ENCODE assay signal across 2 cellular contexts in the genomic region with DNA sequence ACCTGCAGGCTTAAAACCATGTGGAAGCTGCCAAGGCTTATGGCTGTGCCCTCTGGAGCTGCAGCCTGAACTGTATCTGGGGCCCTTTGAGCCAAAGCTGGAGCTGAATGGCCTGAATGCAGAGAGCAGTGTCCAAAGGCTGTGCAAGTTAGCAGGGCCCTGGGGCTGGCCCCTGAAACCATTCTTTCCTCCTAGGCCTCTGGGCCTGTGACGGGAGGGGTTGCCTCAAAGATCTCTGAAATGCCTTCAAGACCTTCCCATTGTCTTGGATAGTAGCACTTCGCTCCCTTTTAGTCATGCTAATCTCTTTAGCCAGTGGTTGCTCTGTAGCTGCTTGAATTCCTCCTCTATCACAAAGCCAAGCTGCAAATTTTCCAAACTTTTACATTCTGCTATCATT.
TF ChIP-seq lines count a peak whose summit lies in the region.

No MANE protein-coding gene starts in this region.

TF ChIP-seq in A549, 52 proteins besides CTCF, POLR2A, EP300 and RAD21:
- TF ChIP-seq, protein P1, sequence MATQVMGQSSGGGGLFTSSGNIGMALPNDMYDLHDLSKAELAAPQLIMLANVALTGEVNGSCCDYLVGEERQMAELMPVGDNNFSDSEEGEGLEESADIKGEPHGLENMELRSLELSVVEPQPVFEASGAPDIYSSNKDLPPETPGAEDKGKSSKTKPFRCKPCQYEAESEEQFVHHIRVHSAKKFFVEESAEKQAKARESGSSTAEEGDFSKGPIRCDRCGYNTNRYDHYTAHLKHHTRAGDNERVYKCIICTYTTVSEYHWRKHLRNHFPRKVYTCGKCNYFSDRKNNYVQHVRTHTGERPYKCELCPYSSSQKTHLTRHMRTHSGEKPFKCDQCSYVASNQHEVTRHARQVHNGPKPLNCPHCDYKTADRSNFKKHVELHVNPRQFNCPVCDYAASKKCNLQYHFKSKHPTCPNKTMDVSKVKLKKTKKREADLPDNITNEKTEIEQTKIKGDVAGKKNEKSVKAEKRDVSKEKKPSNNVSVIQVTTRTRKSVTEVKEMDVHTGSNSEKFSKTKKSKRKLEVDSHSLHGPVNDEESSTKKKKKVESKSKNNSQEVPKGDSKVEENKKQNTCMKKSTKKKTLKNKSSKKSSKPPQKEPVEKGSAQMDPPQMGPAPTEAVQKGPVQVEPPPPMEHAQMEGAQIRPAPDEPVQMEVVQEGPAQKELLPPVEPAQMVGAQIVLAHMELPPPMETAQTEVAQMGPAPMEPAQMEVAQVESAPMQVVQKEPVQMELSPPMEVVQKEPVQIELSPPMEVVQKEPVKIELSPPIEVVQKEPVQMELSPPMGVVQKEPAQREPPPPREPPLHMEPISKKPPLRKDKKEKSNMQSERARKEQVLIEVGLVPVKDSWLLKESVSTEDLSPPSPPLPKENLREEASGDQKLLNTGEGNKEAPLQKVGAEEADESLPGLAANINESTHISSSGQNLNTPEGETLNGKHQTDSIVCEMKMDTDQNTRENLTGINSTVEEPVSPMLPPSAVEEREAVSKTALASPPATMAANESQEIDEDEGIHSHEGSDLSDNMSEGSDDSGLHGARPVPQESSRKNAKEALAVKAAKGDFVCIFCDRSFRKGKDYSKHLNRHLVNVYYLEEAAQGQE (IDR thresholded peaks at IDR 0.05), result no peak
- TF ChIP-seq HEYL (CRISPR knock-in tag; IDR thresholded peaks at IDR 0.05) (no peak), SMC3 (IDR thresholded peaks at IDR 0.05) (no peak), TFCP2L1 (CRISPR knock-in tag; IDR thresholded peaks at IDR 0.05) (no peak), MAFK (IDR thresholded peaks at IDR 0.05; ENCODE audit: partially characterized antibody) (no peak), ZFP36 (IDR thresholded peaks at IDR 0.05; ENCODE audit: borderline replicate concordance, partially characterized antibody) (peak; percentile 59), CHD4 (IDR thresholded peaks at IDR 0.05; ENCODE audit: borderline replicate concordance) (no peak)
TF ChIP-seq in A549: peak in this region for 1.

TF ChIP-seq in GM23338, 12 proteins besides CTCF, POLR2A, EP300 and RAD21:
- TF ChIP-seq POLR2AphosphoS5 (IDR thresholded peaks at IDR 0.05; ENCODE audit: low read depth) (no peak), STAT1 (IDR thresholded peaks at IDR 0.05; ENCODE audit: unreplicated experiment) (no peak), EZH2 (IDR thresholded peaks at IDR 0.05; ENCODE audit: low read depth, unreplicated experiment) (no peak), NANOG (IDR thresholded peaks at IDR 0.05; ENCODE audit: borderline replicate concordance) (no peak), JUNB (IDR thresholded peaks at IDR 0.05; ENCODE audit: unreplicated experiment) (no peak), EZH2phosphoT487 (IDR thresholded peaks at IDR 0.05; ENCODE audit: unreplicated experiment) (no peak), ZNF114 (CRISPR knock-in tag; IDR thresholded peaks at IDR 0.05) (no peak), ZNF331 (CRISPR knock-in tag; IDR thresholded peaks at IDR 0.05; ENCODE audit: low read depth) (no peak), CREB1 (CRISPR knock-in tag; IDR thresholded peaks at IDR 0.05; ENCODE audit: low read depth) (no peak)
- TF ChIP-seq, protein P2, sequence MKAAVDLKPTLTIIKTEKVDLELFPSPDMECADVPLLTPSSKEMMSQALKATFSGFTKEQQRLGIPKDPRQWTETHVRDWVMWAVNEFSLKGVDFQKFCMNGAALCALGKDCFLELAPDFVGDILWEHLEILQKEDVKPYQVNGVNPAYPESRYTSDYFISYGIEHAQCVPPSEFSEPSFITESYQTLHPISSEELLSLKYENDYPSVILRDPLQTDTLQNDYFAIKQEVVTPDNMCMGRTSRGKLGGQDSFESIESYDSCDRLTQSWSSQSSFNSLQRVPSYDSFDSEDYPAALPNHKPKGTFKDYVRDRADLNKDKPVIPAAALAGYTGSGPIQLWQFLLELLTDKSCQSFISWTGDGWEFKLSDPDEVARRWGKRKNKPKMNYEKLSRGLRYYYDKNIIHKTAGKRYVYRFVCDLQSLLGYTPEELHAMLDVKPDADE (IDR thresholded peaks at IDR 0.05), result no peak
- TF ChIP-seq, protein P1 (IDR thresholded peaks at IDR 0.05; ENCODE audit: unreplicated experiment), result no peak
- TF ChIP-seq, protein P3, sequence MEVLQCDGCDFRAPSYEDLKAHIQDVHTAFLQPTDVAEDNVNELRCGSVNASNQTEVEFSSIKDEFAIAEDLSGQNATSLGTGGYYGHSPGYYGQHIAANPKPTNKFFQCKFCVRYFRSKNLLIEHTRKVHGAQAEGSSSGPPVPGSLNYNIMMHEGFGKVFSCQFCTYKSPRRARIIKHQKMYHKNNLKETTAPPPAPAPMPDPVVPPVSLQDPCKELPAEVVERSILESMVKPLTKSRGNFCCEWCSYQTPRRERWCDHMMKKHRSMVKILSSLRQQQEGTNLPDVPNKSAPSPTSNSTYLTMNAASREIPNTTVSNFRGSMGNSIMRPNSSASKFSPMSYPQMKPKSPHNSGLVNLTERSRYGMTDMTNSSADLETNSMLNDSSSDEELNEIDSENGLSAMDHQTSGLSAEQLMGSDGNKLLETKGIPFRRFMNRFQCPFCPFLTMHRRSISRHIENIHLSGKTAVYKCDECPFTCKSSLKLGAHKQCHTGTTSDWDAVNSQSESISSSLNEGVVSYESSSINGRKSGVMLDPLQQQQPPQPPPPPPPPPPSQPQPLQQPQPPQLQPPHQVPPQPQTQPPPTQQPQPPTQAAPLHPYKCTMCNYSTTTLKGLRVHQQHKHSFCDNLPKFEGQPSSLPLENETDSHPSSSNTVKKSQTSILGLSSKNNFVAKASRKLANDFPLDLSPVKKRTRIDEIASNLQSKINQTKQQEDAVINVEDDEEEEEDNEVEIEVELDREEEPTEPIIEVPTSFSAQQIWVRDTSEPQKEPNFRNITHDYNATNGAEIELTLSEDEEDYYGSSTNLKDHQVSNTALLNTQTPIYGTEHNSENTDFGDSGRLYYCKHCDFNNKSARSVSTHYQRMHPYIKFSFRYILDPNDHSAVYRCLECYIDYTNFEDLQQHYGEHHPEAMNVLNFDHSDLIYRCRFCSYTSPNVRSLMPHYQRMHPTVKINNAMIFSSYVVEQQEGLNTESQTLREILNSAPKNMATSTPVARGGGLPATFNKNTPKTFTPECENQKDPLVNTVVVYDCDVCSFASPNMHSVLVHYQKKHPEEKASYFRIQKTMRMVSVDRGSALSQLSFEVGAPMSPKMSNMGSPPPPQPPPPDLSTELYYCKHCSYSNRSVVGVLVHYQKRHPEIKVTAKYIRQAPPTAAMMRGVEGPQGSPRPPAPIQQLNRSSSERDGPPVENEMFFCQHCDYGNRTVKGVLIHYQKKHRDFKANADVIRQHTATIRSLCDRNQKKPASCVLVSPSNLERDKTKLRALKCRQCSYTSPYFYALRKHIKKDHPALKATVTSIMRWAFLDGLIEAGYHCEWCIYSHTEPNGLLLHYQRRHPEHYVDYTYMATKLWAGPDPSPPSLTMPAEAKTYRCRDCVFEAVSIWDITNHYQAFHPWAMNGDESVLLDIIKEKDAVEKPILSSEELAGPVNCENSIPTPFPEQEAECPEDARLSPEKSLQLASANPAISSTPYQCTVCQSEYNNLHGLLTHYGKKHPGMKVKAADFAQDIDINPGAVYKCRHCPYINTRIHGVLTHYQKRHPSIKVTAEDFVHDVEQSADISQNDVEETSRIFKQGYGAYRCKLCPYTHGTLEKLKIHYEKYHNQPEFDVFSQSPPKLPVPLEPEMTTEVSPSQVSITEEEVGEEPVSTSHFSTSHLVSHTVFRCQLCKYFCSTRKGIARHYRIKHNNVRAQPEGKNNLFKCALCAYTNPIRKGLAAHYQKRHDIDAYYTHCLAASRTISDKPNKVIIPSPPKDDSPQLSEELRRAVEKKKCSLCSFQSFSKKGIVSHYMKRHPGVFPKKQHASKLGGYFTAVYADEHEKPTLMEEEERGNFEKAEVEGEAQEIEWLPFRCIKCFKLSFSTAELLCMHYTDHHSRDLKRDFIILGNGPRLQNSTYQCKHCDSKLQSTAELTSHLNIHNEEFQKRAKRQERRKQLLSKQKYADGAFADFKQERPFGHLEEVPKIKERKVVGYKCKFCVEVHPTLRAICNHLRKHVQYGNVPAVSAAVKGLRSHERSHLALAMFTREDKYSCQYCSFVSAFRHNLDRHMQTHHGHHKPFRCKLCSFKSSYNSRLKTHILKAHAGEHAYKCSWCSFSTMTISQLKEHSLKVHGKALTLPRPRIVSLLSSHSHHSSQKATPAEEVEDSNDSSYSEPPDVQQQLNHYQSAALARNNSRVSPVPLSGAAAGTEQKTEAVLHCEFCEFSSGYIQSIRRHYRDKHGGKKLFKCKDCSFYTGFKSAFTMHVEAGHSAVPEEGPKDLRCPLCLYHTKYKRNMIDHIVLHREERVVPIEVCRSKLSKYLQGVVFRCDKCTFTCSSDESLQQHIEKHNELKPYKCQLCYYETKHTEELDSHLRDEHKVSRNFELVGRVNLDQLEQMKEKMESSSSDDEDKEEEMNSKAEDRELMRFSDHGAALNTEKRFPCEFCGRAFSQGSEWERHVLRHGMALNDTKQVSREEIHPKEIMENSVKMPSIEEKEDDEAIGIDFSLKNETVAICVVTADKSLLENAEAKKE (CRISPR knock-in tag; IDR thresholded peaks at IDR 0.05), result no peak
